In genomic region chr11:134626032-134626431, GRCh38 we compare ENCODE assay signal across 4 cellular contexts.
"Had no signal": no experiment of that assay in that cellular context is flagged by ENCODE, and none has a peak within 500 bp of the region (broad histone marks: within the 10 kb centered on the region; RNA-seq: fewer than 3 reads in every experiment).

No MANE protein-coding gene starts in this region.

- DNase-seq: H9, HCEC 1CT, IMR-90 had no signal

- ATAC-seq: GM23338 had no signal

- H3K4me3 ChIP-seq: GM23338 had no signal
